In the genomic region with DNA sequence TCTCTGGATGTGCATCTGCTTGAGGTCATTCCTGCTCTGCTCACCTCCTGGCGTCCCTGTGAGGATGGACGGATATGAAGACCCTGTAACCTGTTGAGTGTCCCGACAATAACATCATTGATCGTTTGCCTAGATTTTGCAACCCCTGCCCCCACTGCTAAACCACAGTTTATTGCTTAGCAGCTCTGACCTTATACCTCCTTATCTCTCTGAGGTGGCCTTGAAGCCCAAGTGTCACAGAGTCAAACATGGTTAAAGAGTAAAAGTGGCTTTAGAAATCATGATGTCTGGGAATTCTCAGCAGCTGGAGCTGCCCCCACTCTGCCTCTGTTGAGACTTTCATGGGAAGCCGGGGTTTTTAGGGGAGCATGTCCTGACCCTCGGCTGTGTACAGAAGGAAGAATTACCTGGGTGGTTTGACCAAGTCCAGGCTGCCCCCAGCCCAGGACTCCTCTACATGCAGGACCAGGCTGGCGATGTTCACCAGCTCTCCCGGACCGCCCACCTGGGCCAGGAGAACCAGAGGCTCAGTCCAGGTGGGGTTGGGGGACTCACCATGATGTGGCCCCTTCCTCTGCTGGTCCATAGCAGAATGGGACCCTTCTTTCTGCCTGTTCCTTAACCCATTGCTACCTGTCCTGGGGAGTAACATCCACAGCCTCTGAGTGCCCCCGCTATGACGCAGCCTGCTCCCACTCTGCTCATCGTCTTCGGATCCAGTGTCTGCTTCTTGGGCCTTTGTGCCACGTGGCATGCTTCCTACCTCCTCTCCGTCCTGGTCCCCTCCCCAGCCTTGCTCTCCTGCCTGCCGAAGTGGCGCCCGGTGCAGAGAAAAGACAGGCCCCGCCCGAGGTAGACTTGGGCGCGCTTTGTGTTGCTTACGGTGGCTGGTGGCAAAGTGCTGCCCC, we compare ENCODE assay signal across 28 cellular contexts. TPM values are rescaled to one million over a fixed set of nuclear protein-coding genes. Genes with fewer than 3 reads are reported as not detected.
DNase-seq lines count a peak whose midpoint lies in the region; ATAC-seq, FAIRE-seq and TF ChIP-seq lines count a peak whose summit lies in the region.
"Had no signal": no experiment of that assay in that cellular context is flagged by ENCODE, and none has a peak within 500 bp of the region (broad histone marks: within the 10 kb centered on the region; RNA-seq: fewer than 3 reads in every experiment).

No MANE protein-coding gene starts in this region.

- no peak overlapping the region for H3K4me3 ChIP-seq in HEK293 (ENCODE audit: low read depth, low read length)
- no peak overlapping the region for H3K4me3 ChIP-seq in K562
- no peak overlapping the region for H3K4me3 ChIP-seq in liver (ENCODE audit: low read depth in 1 of 3, low read length in 3 of 3)
- H3K4me3 ChIP-seq in spleen, result no peak overlapping the region
- H3K4me3 ChIP-seq: esophagus muscularis mucosa, GM12878, lower lobe of right lung, ovary, suprapubic skin had no signal

- intact Hi-C loops in K562 (cut with micrococcal nuclease), result no loop called here
- intact Hi-C loops in spleen (cut with DNase I; ENCODE audit: low total_unique reads), result no loop called here

- in situ Hi-C loops in K562 (cut with MboI), result no loop called here

- H3K9me1 ChIP-seq in K562 (ENCODE audit: control insufficient read depth, insufficient read depth, low read length), result no peaks in the 10 kb centered on the region

- H3K4me2 ChIP-seq in K562 (ENCODE audit: insufficient read depth, low read length), result no peak overlapping the region; the same call in 1 of the 2 replicates

- no peak overlapping the region for H2AFZ ChIP-seq in K562 (ENCODE audit: low read depth, low read length)

- no peaks in the 10 kb centered on the region for H4K20me1 ChIP-seq in K562 (replicated peaks; ENCODE audit: control insufficient read depth, insufficient read depth, low read length)

- H3K79me2 ChIP-seq in K562 (ENCODE audit: control insufficient read depth, insufficient read depth, low read length), result no peaks in the 10 kb centered on the region

- POLR2A ChIA-PET in HEK293 (lab: Yijun Ruan, JAX) (no interaction called here), K562 (lab: Yijun Ruan, JAX) (interaction anchor here (1.5 to 2.0 kb wide), 2 partner anchors 10 to 35 kb away, joined by 4 to 5 read pairs; no protein-coding TSS in a partner anchor)

- H3K9me3 ChIP-seq in HEK293 (ENCODE audit: control insufficient read depth, insufficient read depth, low read depth, low read length), result no peaks in the 10 kb centered on the region
- peaks cover 5% of the 10 kb centered on the region for H3K9me3 ChIP-seq in K562 (replicated peaks; ENCODE audit: control insufficient read depth, insufficient read depth, low read depth, low read length)
- peaks cover 0 to 5% (median 3%) of the 10 kb centered on the region in 4 donors for H3K9me3 ChIP-seq in liver (ENCODE audit: control insufficient read depth in 4 of 4, low read length in 3 of 4)
- peaks cover 0 to 21% (median 17%) of the 10 kb centered on the region in 8 donors for H3K9me3 ChIP-seq in spleen
- H3K9me3 ChIP-seq: ovary had no signal

- no peaks in the 10 kb centered on the region for H3K4me1 ChIP-seq in HEK293 (ENCODE audit: control insufficient read depth, insufficient read depth, low read length)
- H3K4me1 ChIP-seq in K562 (replicated peaks in 1 of 2; ENCODE audit: control insufficient read depth in 2 of 2, insufficient read depth in 2 of 2, low read length in 2 of 2), result peaks cover 17 to 22% of the 10 kb centered on the region in 2 experiments
- H3K4me1 ChIP-seq in liver (ENCODE audit: control insufficient read depth in 4 of 4, insufficient read depth in 4 of 4, low read length in 3 of 4), result peaks cover 10 to 34% (median 26%) of the 10 kb centered on the region in 4 donors
- H3K4me1 ChIP-seq in spleen, result peaks cover 0 to 10% (median 2%) of the 10 kb centered on the region in 6 donors

- 77% methylated on average over 23 of the region's 23 CpGs for WGBS in K562 (ENCODE audit: insufficient coverage, low coverage, missing lambda C conversion rate)
- 81% methylated on average over 23 of the region's 23 CpGs for WGBS in liver
- WGBS in spleen, 5 donors, result 85 to 92% (median 88%) methylated on average over 22 to 23 of the region's 23 CpGs

- CTCF ChIA-PET in HEK293 (lab: Yijun Ruan, JAX) (interaction anchor here (0.5 kb wide), 1 partner anchor 38 kb away, joined by 3 read pairs; no protein-coding TSS in a partner anchor), K562 (lab: Yijun Ruan, JAX; ENCODE audit: low intra/inter-chr PET ratio) (no interaction called here)

- H3K36me3 ChIP-seq in HEK293 (ENCODE audit: control insufficient read depth in 2 of 2, insufficient read depth in 1 of 2, low read length in 2 of 2) (no peaks in the 10 kb centered on the region), K562 (ENCODE audit: control insufficient read depth, insufficient read depth, low read length) (no peaks in the 10 kb centered on the region), liver (ENCODE audit: control insufficient read depth in 4 of 4, insufficient read depth in 3 of 4, low read depth in 1 of 4, low read length in 3 of 4) (peaks cover 0 to 11% (median 4%) of the 10 kb centered on the region in 4 donors), spleen (no peaks in the 10 kb centered on the region)
- H3K36me3 ChIP-seq: esophagus muscularis mucosa, lower lobe of right lung, ovary, suprapubic skin had no signal

- TF ChIP-seq POLR2A in K562 (conservative IDR thresholded peaks at IDR 0.05) (no peak), spleen (IDR thresholded peaks at IDR 0.05) (no peak)

- TF ChIP-seq RAD21 in K562 (CRISPR knock-in tag; conservative IDR thresholded peaks at IDR 0.05 in 1 of 2, IDR thresholded peaks at IDR 0.05 in 1 of 2) (no peak), liver (IDR thresholded peaks at IDR 0.05) (no peak)

- no peak for TF ChIP-seq CTCF in HEK293 (tag by site-specific recombination; IDR thresholded peaks at IDR 0.05)
- TF ChIP-seq CTCF in K562 (IDR thresholded peaks at IDR 0.05 in 2 of 3, conservative IDR thresholded peaks at IDR 0.05 in 1 of 3; ENCODE audit: insufficient read depth in 2 of 3, low read depth in 1 of 3, low read length in 3 of 3), result no peak
- no peak for TF ChIP-seq CTCF in liver (IDR thresholded peaks at IDR 0.05; ENCODE audit: low read depth, low read length, missing input control)
- TF ChIP-seq CTCF in spleen (IDR thresholded peaks at IDR 0.05 in 8 of 11, conservative IDR thresholded peaks at IDR 0.05 in 3 of 11), result no peak

- no peaks in the 10 kb centered on the region for H3K27me3 ChIP-seq in K562 (ENCODE audit: control insufficient read depth in 2 of 2, insufficient read depth in 2 of 2, low read length in 2 of 2)
- H3K27me3 ChIP-seq in liver (ENCODE audit: control insufficient read depth in 4 of 4, insufficient read depth in 4 of 4, low read length in 3 of 4), result no peaks in the 10 kb centered on the region
- H3K27me3 ChIP-seq in spleen (replicated peaks in 1 of 7), result no peaks in the 10 kb centered on the region
- H3K27me3 ChIP-seq: esophagus muscularis mucosa, ovary, suprapubic skin had no signal

- no peak for TF ChIP-seq EP300 in K562 (IDR thresholded peaks at IDR 0.05; ENCODE audit: low read length)

- H3K9ac ChIP-seq in K562 (ENCODE audit: insufficient read depth in 1 of 2, low read depth in 2 of 2, low read length in 2 of 2) (peak overlapping the region in 1 of 2 experiments; percentile 41; a peak in 2 of 4 replicates), liver (ENCODE audit: low read depth in 1 of 2, low read length in 2 of 2) (peak overlapping the region in 1 of 2 donors; percentile 21)

- no peak for DNase-seq in K562 (ENCODE audit: extremely low read depth in 1 of 4, low spot score in 3 of 4)
- DNase-seq in spleen, result peak; percentile 62
- no peak for DNase-seq in activated CD4-positive, alpha-beta T cell treated with anti-CD3 and anti-CD28 coated beads for 48 hours
- DNase-seq in HCEC 1CT, result no peak
- DNase-seq: activated CD4-positive, alpha-beta T cell treated with anti-CD3 and anti-CD28 coated beads, Interleukin-2, amount 10 ng/mL, durations not matched to agents 7 days and 5 days; activated gamma-delta T cell; activated T-cell treated with anti-CD3 and anti-CD28 coated beads, Interleukin-2, amount 50 U/mL, for 1 hour; dermis blood vessel endothelial cell; foreskin fibroblast; lower lobe of right lung; NCI-H1105; NCI-H187; NCI-H2171; NCI-H510A; RPMI8226; stimulated activated naive B cell treated with anti-CD40 and anti-IgM and Interleukin-4, amounts not matched to agents 10 μg/mL and 1 μg/mL and 100 μg/mL, for 72 hours had no signal

- ATAC-seq in K562, result no peak
- ATAC-seq in HG03342 (IDR thresholded peaks at IDR 0.05; ENCODE audit: unreplicated experiment), result no peak
- ATAC-seq: GM12878; natural killer cell treated with Interleukin-12 subunit alpha and Interleukin-12 subunit beta and Interleukin-15 and Interleukin-18, amount 100 ng/mL, for 72 hours; stimulated activated naive B cell treated with anti-CD40 and anti-IgM and Interleukin-4, amounts not matched to agents 10 μg/mL and 1 μg/mL and 100 μg/mL, for 72 hours had no signal

- BruUV-seq in K562 (replicated peaks; lab: Mats Ljungman, UMichigan), result no TSS peak

- no peak for FAIRE-seq in K562 (lab: Jason Lieb, UNC)
- FAIRE-seq: endometrium, GM12878, GM19239, keratinocyte, urothelium cell line had no signal

- H3K27ac ChIP-seq in HEK293 (ENCODE audit: extremely low read depth, low read depth, low read length) (no peak overlapping the region), K562 (ENCODE audit: extremely low read depth, low read depth, low read length) (no peak overlapping the region), liver (ENCODE audit: low read depth in 1 of 2, low read length in 2 of 2) (peak overlapping the region; percentile 45 to 80), spleen (no peak overlapping the region)
- H3K27ac ChIP-seq: lower lobe of right lung, suprapubic skin had no signal

RNA-seq across cellular contexts. Expression of a gene that starts 33.4 kb away (rescaled TPM):
- 340 and 424 TPM in 2 replicates for total RNA-seq in K562 (2011; cell fraction: chromatin; rRNA removed; ENCODE audit: low replicate concordance)
- 235 and 254 TPM in 2 replicates for total RNA-seq in K562 (2011; cell fraction: nucleolus; rRNA removed)
- total RNA-seq in K562 (2011; cell fraction: nucleoplasm; rRNA removed), result 466 and 809 TPM in 2 replicates
- total RNA-seq in K562 (2014; rRNA removed) (542 and 714 TPM in 2 replicates), K562 (2014; rRNA removed; fragmentation: Illumina TruSeq; extraction: Trizol) (854 and 941 TPM in 2 replicates), K562 (2015; rRNA removed; fragmentation: Illumina TruSeq; extraction: Trizol) (794 and 802 TPM in 2 replicates), K562 (2021) (1,987 and 1,991 TPM in 2 replicates), liver (100 to 1,000 TPM; 592 to 949 TPM), spleen (1,000 to 10,000 TPM; 1,915 to 2,864 (median 2,469) TPM)
- polyA plus RNA-seq in K562 (2011; rRNA removed) (692 and 749 TPM in 2 replicates), K562 (2014; fragmentation: Illumina TruSeq; extraction: Trizol) (2,369 and 3,146 TPM in 2 replicates), K562 (2014; fragmentation: Nextera tagmentation; extraction: Ambion mirVana) (100 to 1,000 TPM; 370 to 426 TPM), K562 (2014; rRNA removed) (1,104 and 1,916 TPM in 2 replicates), liver (1,000 to 10,000 TPM; 3,401 to 4,630 TPM), spleen (1,000 to 10,000 TPM; 2,005 to 3,321 (median 2,533) TPM)
- polyA plus RNA-seq in K562 (2011; cell fraction: cytosol; rRNA removed), result 753 and 1,113 TPM in 2 replicates
- polyA plus RNA-seq in K562 (2011; cell fraction: nucleus; rRNA removed), result 360 and 464 TPM in 2 replicates
- 2,840 and 5,114 TPM in 2 replicates for polyA plus RNA-seq in K562 (2012)
- polyA minus RNA-seq in K562 (2011; rRNA and poly(A)+ RNA removed), result 797 and 971 TPM in 2 replicates
- polyA minus RNA-seq in K562 (2011; cell fraction: cytosol; rRNA and poly(A)+ RNA removed), result 687 and 1,035 TPM in 2 replicates
- polyA minus RNA-seq in K562 (2011; cell fraction: nucleus; rRNA and poly(A)+ RNA removed), result 101 and 228 TPM in 2 replicates

RNA-seq across cellular contexts. Expression of a gene that starts 50.6 kb away (rescaled TPM):
- total RNA-seq in K562 (2011; cell fraction: chromatin; rRNA removed; ENCODE audit: low replicate concordance), result 4.5 and 6.1 TPM in 2 replicates
- 4.7 and 5.5 TPM in 2 replicates for total RNA-seq in K562 (2011; cell fraction: nucleolus; rRNA removed)
- 4.4 and 5.5 TPM in 2 replicates for total RNA-seq in K562 (2011; cell fraction: nucleoplasm; rRNA removed)
- total RNA-seq in K562 (2014; rRNA removed) (0.36 and 0.61 TPM in 2 replicates), K562 (2014; rRNA removed; fragmentation: Illumina TruSeq; extraction: Trizol) (0.35 and 0.40 TPM in 2 replicates), K562 (2015; rRNA removed; fragmentation: Illumina TruSeq; extraction: Trizol) (0.07 and 0.11 TPM in 2 replicates), K562 (2021) (0.85 and 1.0 TPM in 2 replicates), liver (1 to 10 TPM; 1.3 to 1.6 TPM), spleen (10 to 100 TPM in 5 of 7 donors, 1 to 10 TPM in 2; 6.8 to 20.4 (median 12.3) TPM)
- polyA plus RNA-seq in K562 (2011; rRNA removed) (0.22 and 0.49 TPM in 2 replicates), K562 (2014; fragmentation: Illumina TruSeq; extraction: Trizol) (0.73 and 0.86 TPM in 2 replicates), K562 (2014; fragmentation: Nextera tagmentation; extraction: Ambion mirVana) (under 1 TPM; 0.27 to 0.62 TPM), K562 (2014; rRNA removed) (1.3 TPM in 2 replicates), liver (under 1 TPM; 0.22 to 0.85 TPM), spleen (1 to 10 TPM; 2.6 to 4.3 (median 3.0) TPM)
- polyA plus RNA-seq in K562 (2011; cell fraction: cytosol; rRNA removed), result 0.15 and 0.35 TPM in 2 replicates
- 1.4 and 1.9 TPM in 2 replicates for polyA plus RNA-seq in K562 (2011; cell fraction: nucleus; rRNA removed)
- 1.0 and 15.0 TPM in 2 replicates for polyA plus RNA-seq in K562 (2012)
- 0.28 and 0.66 TPM in 2 replicates for polyA minus RNA-seq in K562 (2011; rRNA and poly(A)+ RNA removed)
- not detected in 2 replicates for polyA minus RNA-seq in K562 (2011; cell fraction: cytosol; rRNA and poly(A)+ RNA removed)
- polyA minus RNA-seq in K562 (2011; cell fraction: nucleus; rRNA and poly(A)+ RNA removed), result 0.67 and 2.3 TPM in 2 replicates
- total RNA-seq: activated CD4-positive, alpha-beta T cell treated with anti-CD3 and anti-CD28 coated beads, Interleukin-2, amount 10 ng/mL, durations not matched to agents 7 days and 5 days; dermis blood vessel endothelial cell had no signal

Comparison
In these comparisons a context has a peak if more than half of its experiments do, and no peak if none do; other contexts are left out.
1. H3K27ac ChIP-seq: peak in liver (2 of 2); none in HEK293 (single experiment), K562 (single experiment) and spleen (0 of 8).